22 cellular contexts compared by ENCODE assay signal in the genomic region with DNA sequence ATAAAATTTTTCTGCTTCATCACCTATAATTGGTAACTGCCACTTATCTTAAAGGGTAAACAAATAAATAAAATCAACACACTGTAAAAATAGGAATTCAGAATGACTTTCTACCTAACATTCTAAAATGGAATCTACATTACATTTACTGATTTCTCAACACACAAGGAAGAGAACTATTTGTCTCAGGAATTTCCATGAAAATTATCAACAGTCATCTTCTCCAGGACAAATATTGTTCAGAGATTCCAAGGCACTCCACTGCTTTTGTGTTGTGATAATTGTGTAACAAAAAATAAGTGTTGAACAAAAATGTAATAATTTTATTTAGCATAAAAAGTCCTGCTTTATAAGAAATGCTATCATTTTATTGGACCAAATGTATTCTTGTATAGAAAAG. TPM values are rescaled to one million over a fixed set of nuclear protein-coding genes. Genes with fewer than 3 reads are reported as not detected.
DNase-seq lines count a peak whose midpoint lies in the region; ATAC-seq and TF ChIP-seq lines count a peak whose summit lies in the region.
"Had no signal": no experiment of that assay in that cellular context is flagged by ENCODE, and none has a peak within 500 bp of the region (broad histone marks: within the 10 kb centered on the region; RNA-seq: fewer than 3 reads in every experiment).

No MANE protein-coding gene starts in this region.

- TF ChIP-seq CTCF in HEK293 (tag by site-specific recombination; IDR thresholded peaks at IDR 0.05) = no peak
- no peak for TF ChIP-seq CTCF in cardiac fibroblast (IDR thresholded peaks at IDR 0.05; ENCODE audit: low read depth, low read length)
- no peak for TF ChIP-seq CTCF in osteocyte (IDR thresholded peaks at IDR 0.05)

- CTCF ChIA-PET in HEK293 (lab: Yijun Ruan, JAX) = no interaction called here

- intact Hi-C loops in activated CD4-positive, alpha-beta T cell treated with anti-CD3 and anti-CD28 coated beads, Interleukin-2, amount 10 ng/mL, durations not matched to agents 24 days and 14 days (cut with micrococcal nuclease) = loop anchor here (1.0 kb wide), 1 partner anchor 8 kb away; a partner anchor contains a TSS

- no peak overlapping the region for H3K4me3 Mint-ChIP-seq in activated CD4-positive, alpha-beta T cell treated with anti-CD3 and anti-CD28 coated beads, Interleukin-2, amount 10 ng/mL, durations not matched to agents 24 days and 14 days
- no peak overlapping the region for H3K4me3 Mint-ChIP-seq in osteocyte (ENCODE audit: unreplicated experiment)

- peaks cover 39% of the 10 kb centered on the region for H3K4me1 Mint-ChIP-seq in activated CD4-positive, alpha-beta T cell treated with anti-CD3 and anti-CD28 coated beads, Interleukin-2, amount 10 ng/mL, durations not matched to agents 24 days and 14 days
- H3K4me1 Mint-ChIP-seq in osteocyte (ENCODE audit: unreplicated experiment) = peaks cover 39% of the 10 kb centered on the region

- no peak for DNase-seq in activated CD4-positive, alpha-beta T cell treated with anti-CD3 and anti-CD28 coated beads, Interleukin-2, amount 10 ng/mL, durations not matched to agents 24 days and 14 days
- DNase-seq in activated CD4-positive, alpha-beta T cell treated with anti-CD3 and anti-CD28 coated beads, Interleukin-2, amount 50 U/mL, for 4 hours = no peak
- peak; percentile 15 to 27 for DNase-seq in cardiac fibroblast (ENCODE audit: low read depth in 2 of 2)
- DNase-seq in osteocyte (ENCODE audit: extremely low spot score, unreplicated experiment) = no peak
- no peak for DNase-seq in stimulated activated CD4-positive, alpha-beta T cell treated with anti-CD3 and anti-CD28 coated beads, Interleukin-4, amount 100 ng/mL, for 24 hours
- no peak for DNase-seq in SW480 (ENCODE audit: low spot score)
- DNase-seq: activated B cell treated with CpG ODN at 0.5 μM for 24 hours; aorta; Caco-2; GF-D8; HCEC 1CT; IMR-90; islet precursor cell; NCI-H1092; sigmoid colon; stimulated activated CD4-positive, alpha-beta T cell treated with anti-CD3 and anti-CD28 coated beads, Interleukin-4, amount 100 ng/mL, for 4 hours had no signal

- H3K9me3 Mint-ChIP-seq in activated CD4-positive, alpha-beta T cell treated with anti-CD3 and anti-CD28 coated beads, Interleukin-2, amount 10 ng/mL, durations not matched to agents 24 days and 14 days = peaks cover 11% of the 10 kb centered on the region
- H3K9me3 Mint-ChIP-seq in osteocyte (ENCODE audit: unreplicated experiment) = peaks cover 10% of the 10 kb centered on the region
- H3K9me3 Mint-ChIP-seq: activated B cell treated with CpG ODN at 0.5 μM for 24 hours had no signal

- peak overlapping the region; percentile 85 for H3K27ac Mint-ChIP-seq in activated CD4-positive, alpha-beta T cell treated with anti-CD3 and anti-CD28 coated beads, Interleukin-2, amount 10 ng/mL, durations not matched to agents 24 days and 14 days
- H3K27ac Mint-ChIP-seq in osteocyte (ENCODE audit: unreplicated experiment) = peak overlapping the region; percentile 73

- H3K27ac ChIP-seq in HEK293 (ENCODE audit: extremely low read depth, low read depth, low read length) = no peak overlapping the region
- H3K27ac ChIP-seq: A549, sigmoid colon had no signal

- no peak for ATAC-seq in HG02763 (IDR thresholded peaks at IDR 0.05; ENCODE audit: unreplicated experiment)
- ATAC-seq: A549, esophagus mucosa, Panc1 had no signal

- POLR2A ChIA-PET in HEK293 (lab: Yijun Ruan, JAX) = no interaction called here

- no peaks in the 10 kb centered on the region for H3K36me3 ChIP-seq in HEK293 (ENCODE audit: control insufficient read depth in 2 of 2, insufficient read depth in 1 of 2, low read length in 2 of 2)
- H3K36me3 ChIP-seq: sigmoid colon had no signal

- no peaks in the 10 kb centered on the region for H3K27me3 Mint-ChIP-seq in activated CD4-positive, alpha-beta T cell treated with anti-CD3 and anti-CD28 coated beads, Interleukin-2, amount 10 ng/mL, durations not matched to agents 24 days and 14 days
- no peaks in the 10 kb centered on the region for H3K27me3 Mint-ChIP-seq in osteocyte (ENCODE audit: unreplicated experiment)
- H3K27me3 Mint-ChIP-seq: activated B cell treated with CpG ODN at 0.5 μM for 24 hours had no signal

- no peaks in the 10 kb centered on the region for H3K9me3 ChIP-seq in HEK293 (ENCODE audit: control insufficient read depth, insufficient read depth, low read depth, low read length)
- H3K9me3 ChIP-seq: A549, Caco-2 had no signal

- peaks cover 16% of the 10 kb centered on the region for H3K36me3 Mint-ChIP-seq in activated CD4-positive, alpha-beta T cell treated with anti-CD3 and anti-CD28 coated beads, Interleukin-2, amount 10 ng/mL, durations not matched to agents 24 days and 14 days (ENCODE audit: low read depth)
- peaks cover 9% of the 10 kb centered on the region for H3K36me3 Mint-ChIP-seq in osteocyte (ENCODE audit: unreplicated experiment)

- no peaks in the 10 kb centered on the region for H3K4me1 ChIP-seq in HEK293 (ENCODE audit: control insufficient read depth, insufficient read depth, low read length)

- H3K4me3 ChIP-seq in HEK293 (ENCODE audit: low read depth, low read length) (no peak overlapping the region), cardiac fibroblast (replicated peaks in 1 of 2; ENCODE audit: low read depth in 2 of 2, low read length in 2 of 2) (no peak overlapping the region)
- H3K4me3 ChIP-seq: A549, sigmoid colon, tibial nerve had no signal

TF ChIP-seq in HEK293, 187 proteins besides CTCF, POLR2A, EP300 and RAD21:
- TF ChIP-seq ZNF354C (tag by site-specific recombination; IDR thresholded peaks at IDR 0.05; ENCODE audit: borderline replicate concordance, low read depth) (no peak), ZNF660 (tag by site-specific recombination; IDR thresholded peaks at IDR 0.05) (0 out of 2 replicates have a peak, but pooled peaks have one; percentile 14)

RNA-seq across cellular contexts. Expression of a gene that starts 7.3 kb away (rescaled TPM):
- 16.0 and 23.3 TPM in 2 replicates for total RNA-seq in activated CD4-positive, alpha-beta T cell treated with anti-CD3 and anti-CD28 coated beads, Interleukin-2, amount 10 ng/mL, durations not matched to agents 24 days and 14 days
- total RNA-seq in osteocyte = 44.6 and 50.6 TPM in 2 replicates

RNA-seq across cellular contexts. Expression of a gene that starts 35.2 kb away (rescaled TPM):
- total RNA-seq in activated CD4-positive, alpha-beta T cell treated with anti-CD3 and anti-CD28 coated beads, Interleukin-2, amount 10 ng/mL, durations not matched to agents 24 days and 14 days = not detected in 2 replicates
- 0.13 TPM in 1 of 2 replicates, not detected in the other for total RNA-seq in osteocyte
- total RNA-seq: activated B cell treated with CpG ODN at 0.5 μM for 24 hours, sigmoid colon, tibial nerve had no signal

Comparison
In these comparisons a context has a peak if more than half of its experiments do, and no peak if none do; other contexts are left out.
1. DNase-seq: peak in cardiac fibroblast (2 of 2); none in activated CD4-positive, alpha-beta T cell treated with anti-CD3 and anti-CD28 coated beads, Interleukin-2, amount 10 ng/mL, durations not matched to agents 24 days and 14 days (single experiment), activated CD4-positive, alpha-beta T cell treated with anti-CD3 and anti-CD28 coated beads, Interleukin-2, amount 50 U/mL, for 4 hours (0 of 2), osteocyte (single experiment), stimulated activated CD4-positive, alpha-beta T cell treated with anti-CD3 and anti-CD28 coated beads, Interleukin-4, amount 100 ng/mL, for 24 hours (single experiment) and SW480 (single experiment).